21 cellular contexts compared by ENCODE assay signal in the genomic region with DNA sequence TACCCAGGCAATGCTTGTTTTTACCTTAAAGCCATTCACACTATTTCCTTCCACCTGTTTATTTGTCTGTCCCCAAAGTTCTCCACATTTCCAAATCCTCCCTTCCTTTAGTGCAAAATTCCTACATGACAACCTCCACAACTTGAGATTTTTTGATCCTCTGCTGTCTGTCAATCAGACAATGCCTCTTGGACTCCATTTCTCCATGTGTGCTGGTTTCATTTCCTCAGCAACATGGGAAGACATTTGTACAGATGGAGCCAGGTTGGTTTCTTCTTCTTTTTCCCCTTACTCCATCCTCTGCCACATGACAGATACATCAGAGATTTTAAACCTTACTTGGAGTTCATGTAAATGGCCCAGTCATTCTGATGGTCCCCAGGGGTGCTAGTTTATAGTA. TPM values are rescaled to one million over a fixed set of nuclear protein-coding genes. Genes with fewer than 3 reads are reported as not detected.
DNase-seq lines count a peak whose midpoint lies in the region; ATAC-seq and FAIRE-seq lines count a peak whose summit lies in the region.
"Had no signal": no experiment of that assay in that cellular context is flagged by ENCODE, and none has a peak within 500 bp of the region (broad histone marks: within the 10 kb centered on the region; RNA-seq: fewer than 3 reads in every experiment).

No MANE protein-coding gene starts in this region.

- peak overlapping the region; percentile 68 for H3K27ac ChIP-seq in CD8-positive, alpha-beta memory T cell (ENCODE audit: low read depth, low read length)
- H3K27ac ChIP-seq: tibial artery had no signal

- no peaks in the 10 kb centered on the region for H3K27me3 ChIP-seq in CD8-positive, alpha-beta memory T cell (ENCODE audit: insufficient read depth, low read length, poor library complexity, severe bottlenecking)
- H3K27me3 ChIP-seq: MG63, tibial artery had no signal

- H3K9me3 Mint-ChIP-seq in CD8-positive, alpha-beta memory T cell, result peaks cover 3 to 17% (median 12%) of the 10 kb centered on the region in 5 donors
- no peaks in the 10 kb centered on the region for H3K9me3 Mint-ChIP-seq in activated T-helper 17 cell treated with anti-CD3 and anti-CD28 coated beads, Interleukin-2, amount 50 U/mL, for 72 hours
- peaks cover 0 to 21% (median 7%) of the 10 kb centered on the region in 9 donors for H3K9me3 Mint-ChIP-seq in naive thymus-derived CD8-positive, alpha-beta T cell

- POLR2A ChIA-PET in CD8-positive, alpha-beta memory T cell (lab: Charles Lee), result interaction anchor here (1.1 to 2.7 kb wide), 7 partner anchors 9 to 185 kb away, joined by 3 to 11 read pairs (median 3); a partner anchor contains a TSS
- POLR2A ChIA-PET in naive thymus-derived CD8-positive, alpha-beta T cell (lab: Charles Lee), result interaction anchor here (0.9 to 10.1 kb wide), 21 partner anchors 9 to 217 kb away, joined by 3 to 122 read pairs (median 7); a partner anchor contains a TSS

- H3K4me3 Mint-ChIP-seq in CD8-positive, alpha-beta memory T cell, result peak overlapping the region; percentile 48 to 87 (median 80)
- H3K4me3 Mint-ChIP-seq in activated T-helper 17 cell treated with anti-CD3 and anti-CD28 coated beads, Interleukin-2, amount 50 U/mL, for 72 hours, result peak overlapping the region; percentile 63
- peak overlapping the region; percentile 4 to 76 (median 60) for H3K4me3 Mint-ChIP-seq in naive thymus-derived CD8-positive, alpha-beta T cell

- DNase-seq in CD1c-positive myeloid dendritic cell (ENCODE audit: extremely low spot score), result peak; percentile 29
- DNase-seq in CD8-positive, alpha-beta memory T cell, result no peak
- DNase-seq in naive thymus-derived CD8-positive, alpha-beta T cell, result no peak
- DNase-seq in SHP77 (lab: John Stamatoyannopoulos, UW), result no peak
- DNase-seq in RCC 7860 (ENCODE audit: low spot score), result no peak
- no peak for DNase-seq in stimulated activated CD4-positive, alpha-beta T cell treated with anti-CD3 and anti-CD28 coated beads, Interleukin-4, amount 100 ng/mL, for 24 hours
- DNase-seq: amniotic stem cell; C1 segment of cervical spinal cord; cerebellar nuclear complex; DMS79 treated with DMSO at 0.1 percent for 48 hours; left cardiac atrium; MG63; mucosa of descending colon; NCI-H2029 treated with DMSO at 0.1 percent for 48 hours; NCI-H526 treated with DMSO at 0.1 percent for 48 hours; stimulated activated CD4-positive, alpha-beta T cell treated with anti-CD3 and anti-CD28 coated beads, Interleukin-4, amount 100 ng/mL, for 1 hour; stimulated activated CD8-positive, alpha-beta memory T cell treated with anti-CD3 and anti-CD28 coated beads, Interleukin-4, amount 100 ng/mL, for 48 hours; tibial artery had no signal

- no peaks in the 10 kb centered on the region for H3K36me3 ChIP-seq in CD8-positive, alpha-beta memory T cell (ENCODE audit: insufficient read depth, low read length)
- H3K36me3 ChIP-seq: MG63, tibial artery had no signal

- no peak for ATAC-seq in activated T-helper 17 cell treated with anti-CD3 and anti-CD28 coated beads, Interleukin-2, amount 50 U/mL, for 72 hours (replicated peaks)
- ATAC-seq in naive thymus-derived CD8-positive, alpha-beta T cell, result no peak
- ATAC-seq: SK-N-SH treated with all-trans-retinoic acid at 6 μM for 48 hours had no signal

- FAIRE-seq in RCC 7860 (lab: Jason Lieb, UNC), result no peak
- FAIRE-seq: endometrium had no signal

- H3K4me1 ChIP-seq in CD8-positive, alpha-beta memory T cell (ENCODE audit: insufficient read depth, low read length), result peaks cover 98% of the 10 kb centered on the region
- H3K4me1 ChIP-seq: tibial artery had no signal

- H3K4me3 ChIP-seq in CD8-positive, alpha-beta memory T cell (ENCODE audit: low read length), result peak overlapping the region; percentile 4
- H3K4me3 ChIP-seq: MG63, mucosa of descending colon, tibial artery had no signal

- H3K4me1 Mint-ChIP-seq in CD8-positive, alpha-beta memory T cell, result peaks cover 90 to 100% (median 100%) of the 10 kb centered on the region in 3 donors
- H3K4me1 Mint-ChIP-seq in activated T-helper 17 cell treated with anti-CD3 and anti-CD28 coated beads, Interleukin-2, amount 50 U/mL, for 72 hours, result peaks cover 64% of the 10 kb centered on the region
- H3K4me1 Mint-ChIP-seq in naive thymus-derived CD8-positive, alpha-beta T cell, result peaks cover 37 to 97% (median 92%) of the 10 kb centered on the region in 4 donors

- CTCF ChIA-PET in CD8-positive, alpha-beta memory T cell (lab: Charles Lee), result interaction anchor here (1.3 to 3.6 kb wide), 8 partner anchors 16 to 217 kb away, joined by 3 to 14 read pairs (median 4); a partner anchor contains a TSS

- H3K27ac Mint-ChIP-seq in CD8-positive, alpha-beta memory T cell, result peak overlapping the region; percentile 90 to 100 (median 98)
- peak overlapping the region; percentile 85 for H3K27ac Mint-ChIP-seq in activated T-helper 17 cell treated with anti-CD3 and anti-CD28 coated beads, Interleukin-2, amount 50 U/mL, for 72 hours
- peak overlapping the region; percentile 94 to 100 (median 98) for H3K27ac Mint-ChIP-seq in naive thymus-derived CD8-positive, alpha-beta T cell

- no peaks in the 10 kb centered on the region for H3K9me3 ChIP-seq in CD8-positive, alpha-beta memory T cell (ENCODE audit: low read length)
- H3K9me3 ChIP-seq: MG63, mucosa of descending colon, tibial artery had no signal

- H3K36me3 Mint-ChIP-seq in CD8-positive, alpha-beta memory T cell, result peaks cover 0 to 21% (median 14%) of the 10 kb centered on the region in 3 donors
- no peaks in the 10 kb centered on the region for H3K36me3 Mint-ChIP-seq in activated T-helper 17 cell treated with anti-CD3 and anti-CD28 coated beads, Interleukin-2, amount 50 U/mL, for 72 hours (ENCODE audit: low read depth)
- peaks cover 0 to 10% (median 6%) of the 10 kb centered on the region in 3 donors for H3K36me3 Mint-ChIP-seq in naive thymus-derived CD8-positive, alpha-beta T cell

- no peaks in the 10 kb centered on the region for H3K27me3 Mint-ChIP-seq in CD8-positive, alpha-beta memory T cell
- H3K27me3 Mint-ChIP-seq in activated T-helper 17 cell treated with anti-CD3 and anti-CD28 coated beads, Interleukin-2, amount 50 U/mL, for 72 hours, result no peaks in the 10 kb centered on the region
- no peaks in the 10 kb centered on the region for H3K27me3 Mint-ChIP-seq in naive thymus-derived CD8-positive, alpha-beta T cell

RNA-seq across cellular contexts. Expression of a gene that starts 19.1 kb away (rescaled TPM):
- total RNA-seq in CD8-positive, alpha-beta memory T cell, result 10 to 100 TPM; 40.4 to 42.9 TPM
- 88.0 TPM for polyA plus RNA-seq in CD8-positive, alpha-beta memory T cell
- total RNA-seq in activated T-helper 17 cell treated with anti-CD3 and anti-CD28 coated beads, Interleukin-2, amount 50 U/mL, for 72 hours, result 10 to 100 TPM; 29.1 to 44.9 TPM
- 100 to 1,000 TPM; 231 to 238 TPM for total RNA-seq in naive thymus-derived CD8-positive, alpha-beta T cell
- 100 to 1,000 TPM in 1 of 3 donors, 10 to 100 TPM in 2; 89.3 to 102 (median 93.8) TPM for polyA plus RNA-seq in naive thymus-derived CD8-positive, alpha-beta T cell

RNA-seq across cellular contexts. Expression of a gene that starts 34.2 kb away (rescaled TPM):
- total RNA-seq in CD8-positive, alpha-beta memory T cell, result 10 to 100 TPM; 44.9 to 45.8 TPM
- polyA plus RNA-seq in CD8-positive, alpha-beta memory T cell, result 199 TPM
- 10 to 100 TPM; 42.3 to 57.3 TPM for total RNA-seq in activated T-helper 17 cell treated with anti-CD3 and anti-CD28 coated beads, Interleukin-2, amount 50 U/mL, for 72 hours
- total RNA-seq in naive thymus-derived CD8-positive, alpha-beta T cell, result 100 to 1,000 TPM; 213 to 216 TPM
- 100 to 1,000 TPM; 115 to 173 (median 121) TPM for polyA plus RNA-seq in naive thymus-derived CD8-positive, alpha-beta T cell

RNA-seq across cellular contexts. Expression of a gene that starts 50.0 kb away (rescaled TPM):
- 10 to 100 TPM in 1 of 2 experiments, 1 to 10 TPM in 1; 9.8 to 10.0 TPM for total RNA-seq in CD8-positive, alpha-beta memory T cell
- 86.1 TPM for polyA plus RNA-seq in CD8-positive, alpha-beta memory T cell
- total RNA-seq in activated T-helper 17 cell treated with anti-CD3 and anti-CD28 coated beads, Interleukin-2, amount 50 U/mL, for 72 hours, result 1 to 10 TPM; 5.1 to 5.6 TPM
- 100 to 1,000 TPM; 119 TPM for total RNA-seq in naive thymus-derived CD8-positive, alpha-beta T cell
- polyA plus RNA-seq in naive thymus-derived CD8-positive, alpha-beta T cell, result 10 to 100 TPM; 48.0 to 87.4 (median 67.1) TPM

Comparison
In these comparisons a context has a peak if more than half of its experiments do, and no peak if none do; other contexts are left out.
1. RNA of a gene that starts 19.1 kb away (total RNA-seq): 231 to 238 TPM in naive thymus-derived CD8-positive, alpha-beta T cell; 29.1 to 44.9 TPM in activated T-helper 17 cell treated with anti-CD3 and anti-CD28 coated beads, Interleukin-2, amount 50 U/mL, for 72 hours and 40.4 to 42.9 TPM in CD8-positive, alpha-beta memory T cell; every median in the first group is over 4 times any median in the second.
2. RNA of a gene that starts 50.0 kb away (total RNA-seq): 119 TPM in naive thymus-derived CD8-positive, alpha-beta T cell; 9.8 to 10.0 TPM in CD8-positive, alpha-beta memory T cell and 5.1 to 5.6 TPM in activated T-helper 17 cell treated with anti-CD3 and anti-CD28 coated beads, Interleukin-2, amount 50 U/mL, for 72 hours; every median in the first group is over 10 times any median in the second.
3. Peak in every context shown above with its lines, with median percentiles within 50 percentile points of each other: H3K27ac Mint-ChIP-seq and H3K4me3 Mint-ChIP-seq.